ENCODE assay signal across 8 cellular contexts in genomic region chr9:134407123-134407779, GRCh38.
DNase-seq lines count a peak whose midpoint lies in the region; ATAC-seq lines count a peak whose summit lies in the region.

No MANE protein-coding gene starts in this region.

- H3K4me3 Mint-ChIP-seq in effector memory CD8-positive, alpha-beta T cell = peak overlapping the region; percentile 77 to 78

- no peak overlapping the region for H2BK5ac ChIP-seq in mesendoderm (ENCODE audit: low read length)

- no peaks in the 10 kb centered on the region for H3K79me2 ChIP-seq in mesendoderm (ENCODE audit: control insufficient read depth, insufficient read depth, low read length)

- peaks cover 9% of the 10 kb centered on the region for H3K4me1 ChIP-seq in mesendoderm (ENCODE audit: control insufficient read depth, low read depth, low read length)

- no peak overlapping the region for H3K4me3 ChIP-seq in mesendoderm (ENCODE audit: low read length)

- no peak overlapping the region for H2AK5ac ChIP-seq in mesendoderm (ENCODE audit: low read length)

- H3K18ac ChIP-seq in mesendoderm (ENCODE audit: low read length) = peak overlapping the region; percentile 31

- H3K27ac Mint-ChIP-seq in effector memory CD8-positive, alpha-beta T cell = peak overlapping the region; percentile 60 to 69

- in situ Hi-C loops in ACHN (cut with HindIII; ENCODE audit: low pct_ligation_motif_present, low pct_unique_long_range_greater_than_20kb, low sequenced_read_pairs) = no loop called here

- no peak overlapping the region for H2BK15ac ChIP-seq in mesendoderm (replicated peaks; ENCODE audit: low read depth)

- no peaks in the 10 kb centered on the region for H3K79me1 ChIP-seq in mesendoderm (ENCODE audit: low read length)

- H3K23ac ChIP-seq in mesendoderm (ENCODE audit: low read length) = no peak overlapping the region

- DNase-seq in ACHN (peak; percentile 84), NCI-H748 (lab: John Stamatoyannopoulos, UW; ENCODE audit: unreplicated experiment) (peak; percentile 92), mesendoderm (peak; percentile 79)
- peak; percentile 30 to 61 for DNase-seq in activated CD8-positive, alpha-beta memory T cell treated with anti-CD3 and anti-CD28 coated beads for 1 hour (ENCODE audit: extremely low read depth in 1 of 2, low read depth in 1 of 2)
- DNase-seq in effector memory CD8-positive, alpha-beta T cell = peak; percentile 74 to 77 (median 75)
- peak; percentile 70 for DNase-seq in stimulated activated CD8-positive, alpha-beta memory T cell treated with anti-CD3 and anti-CD28 coated beads, Interleukin-12 subunit alpha, Interleukin-12 subunit beta, amount 100 ng/mL, for 4 hours (ENCODE audit: low read depth)

- H3K36me3 ChIP-seq in mesendoderm (ENCODE audit: control insufficient read depth, insufficient read depth, low read length) = no peaks in the 10 kb centered on the region

- H2BK120ac ChIP-seq in mesendoderm (ENCODE audit: low read depth, low read length) = no peak overlapping the region

- H3K4ac ChIP-seq in mesendoderm (ENCODE audit: low read depth, low read length) = no peak overlapping the region

- no peaks in the 10 kb centered on the region for H3K27me3 ChIP-seq in mesendoderm (ENCODE audit: insufficient read depth, low read length, poor library complexity)

- H3K27me3 Mint-ChIP-seq in effector memory CD8-positive, alpha-beta T cell = no peaks in the 10 kb centered on the region

- H4K8ac ChIP-seq in mesendoderm (ENCODE audit: low read depth, low read length) = no peak overlapping the region

- peak overlapping the region; percentile 21 for H3K9ac ChIP-seq in mesendoderm (ENCODE audit: low read length)

- H4K5ac ChIP-seq in mesendoderm (ENCODE audit: low read length) = no peak overlapping the region

- peak overlapping the region; percentile 0 for H3K27ac ChIP-seq in mesendoderm (ENCODE audit: low read depth, low read length)

- peak overlapping the region; percentile 66 for H3K56ac ChIP-seq in mesendoderm (ENCODE audit: low read length)

- peak; percentile 71 for ATAC-seq in GM18868 (IDR thresholded peaks at IDR 0.05; ENCODE audit: unreplicated experiment)
- peak; percentile 52 for ATAC-seq in HG03139 (IDR thresholded peaks at IDR 0.05; ENCODE audit: unreplicated experiment)
- peak; percentile 86 for ATAC-seq in effector memory CD8-positive, alpha-beta T cell (replicated peaks)

- H3K36me3 Mint-ChIP-seq in effector memory CD8-positive, alpha-beta T cell (ENCODE audit: insufficient read depth) = peaks cover 24% of the 10 kb centered on the region

- H3K4me2 ChIP-seq in mesendoderm (ENCODE audit: low read length) = no peak overlapping the region

- no peaks in the 10 kb centered on the region for H3K9me3 Mint-ChIP-seq in effector memory CD8-positive, alpha-beta T cell

- peaks cover 31 to 40% of the 10 kb centered on the region in 2 donors for H3K4me1 Mint-ChIP-seq in effector memory CD8-positive, alpha-beta T cell (ENCODE audit: low read depth in 2 of 2)

- WGBS in mesendoderm (ENCODE audit: extremely low coverage, insufficient coverage, low lambda C conversion rate) = no CpG with 5 or more reads among the region's 33 CpGs
